In genomic region chr16:72810480-72810879, GRCh38 we compare ENCODE assay signal across 29 cellular contexts.
"Had no signal": no experiment of that assay in that cellular context is flagged by ENCODE, and none has a peak within 500 bp of the region (broad histone marks: within the 10 kb centered on the region; RNA-seq: fewer than 3 reads in every experiment).

No MANE protein-coding gene starts in this region.

- H3K36me3 ChIP-seq: colonic mucosa had no signal

- DNase-seq: colonic mucosa; cortex of kidney; dermis blood vessel endothelial cell; dorsolateral prefrontal cortex; effector CD4-positive, alpha-beta T cell; effector CD8-positive, alpha-beta T cell; effector memory CD4-positive, alpha-beta T cell; effector memory CD8-positive, alpha-beta T cell; endodermal cell; erythroblast; esophagus squamous epithelium; foreskin fibroblast; foreskin keratinocyte; foreskin melanocyte; gastrocnemius medialis; glutamatergic neuron; head of caudate nucleus; heart left ventricle; heart right ventricle had no signal

- H3K27me3 ChIP-seq: colonic mucosa, dorsolateral prefrontal cortex, esophagus muscularis mucosa, esophagus squamous epithelium, foreskin keratinocyte, gastrocnemius medialis, gastroesophageal sphincter, heart left ventricle, heart right ventricle had no signal

- H3K27ac Mint-ChIP-seq: dendritic cell treated with granulocyte-macrophage colony-stimulating factor and Interleukin-4, amounts not matched to agents 40 ng/mL and 50 ng/mL, for 4 days; effector memory CD8-positive, alpha-beta T cell; endodermal cell had no signal

- H3K9me3 ChIP-seq: colonic mucosa, esophagus muscularis mucosa, esophagus squamous epithelium, gastrocnemius medialis, gastroesophageal sphincter, heart left ventricle, heart right ventricle had no signal

- H3K4me1 ChIP-seq: colonic mucosa, esophagus squamous epithelium, foreskin keratinocyte had no signal

- H3K4me3 Mint-ChIP-seq: dendritic cell treated with granulocyte-macrophage colony-stimulating factor and Interleukin-4, amounts not matched to agents 40 ng/mL and 50 ng/mL, for 4 days; effector memory CD8-positive, alpha-beta T cell; endodermal cell had no signal

- H3K9me3 Mint-ChIP-seq: dendritic cell treated with granulocyte-macrophage colony-stimulating factor and Interleukin-4, amounts not matched to agents 40 ng/mL and 50 ng/mL, for 4 days; effector memory CD8-positive, alpha-beta T cell; endodermal cell had no signal

- H3K27me3 Mint-ChIP-seq: dendritic cell treated with granulocyte-macrophage colony-stimulating factor and Interleukin-4, amounts not matched to agents 40 ng/mL and 50 ng/mL, for 4 days had no signal

- H3K4me3 ChIP-seq: colonic mucosa, coronary artery, dorsolateral prefrontal cortex, esophagus muscularis mucosa, esophagus squamous epithelium, gastrocnemius medialis, gastroesophageal sphincter, heart left ventricle, heart right ventricle had no signal

- ATAC-seq: effector memory CD8-positive, alpha-beta T cell; esophagus mucosa; foreskin keratinocyte; gastrocnemius medialis; gastroesophageal sphincter had no signal

- H3K27ac ChIP-seq: colonic mucosa, coronary artery, dorsolateral prefrontal cortex, epithelial cell of prostate, esophagus muscularis mucosa, esophagus squamous epithelium, foreskin keratinocyte, gastrocnemius medialis, gastroesophageal sphincter, heart left ventricle, heart right ventricle had no signal

- FAIRE-seq: colon, endometrium, endothelial cell of umbilical vein, frontal cortex had no signal
